Comparison of ENCODE assay signal across 20 cellular contexts in the genomic region with DNA sequence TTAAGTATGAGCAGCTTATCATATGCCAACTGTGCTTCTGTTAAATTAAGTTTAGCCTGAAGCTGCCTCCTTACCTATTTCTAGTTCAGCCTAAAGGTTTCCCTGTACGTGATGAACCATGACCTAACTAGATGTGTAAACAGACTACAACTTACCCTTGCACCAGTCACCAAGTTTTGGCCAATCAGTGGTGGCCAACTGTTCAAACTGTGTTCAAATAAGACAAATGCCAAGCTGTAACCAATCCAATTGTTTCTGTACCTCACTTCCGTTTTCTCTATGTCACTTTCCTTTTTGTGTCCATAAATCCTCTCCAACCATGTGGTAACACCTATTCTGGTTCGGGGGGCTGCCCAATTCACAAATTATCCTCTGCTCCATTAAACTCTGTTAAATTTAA. TPM values are rescaled to one million over a fixed set of nuclear protein-coding genes. Genes with fewer than 3 reads are reported as not detected.
"Had no signal": no experiment of that assay in that cellular context is flagged by ENCODE, and none has a peak within 500 bp of the region (broad histone marks: within the 10 kb centered on the region; RNA-seq: fewer than 3 reads in every experiment).

No MANE protein-coding gene starts in this region.

- H3K27me3 ChIP-seq: sigmoid colon, testis, transverse colon had no signal

- H3K4me3 ChIP-seq: esophagus muscularis mucosa, gastrocnemius medialis, heart right ventricle, sigmoid colon, skin epidermis, testis, transverse colon had no signal

- DNase-seq: effector memory CD8-positive, alpha-beta T cell; gastrocnemius medialis; heart right ventricle; hypothalamus; left ventricle myocardium superior; naive thymus-derived CD8-positive, alpha-beta T cell; posterior cingulate gyrus; sigmoid colon; stimulated activated CD4-positive, alpha-beta T cell treated with anti-CD3 and anti-CD28 coated beads, Interleukin-2, amount 100 ng/mL, for 24 hours; stimulated activated CD4-positive, alpha-beta T cell treated with anti-CD3 and anti-CD28 coated beads, Interleukin-4, amount 100 ng/mL, for 4 hours; stimulated activated naive B cell treated with anti-CD40 and anti-IgM and Interleukin-4, amounts not matched to agents 10 μg/mL and 1 μg/mL and 100 μg/mL, for 72 hours; stimulated activated naive CD8-positive, alpha-beta T cell treated with anti-CD3 and anti-CD28 coated beads, Interleukin-15, amount 100 ng/mL, for 72 hours; testis; transverse colon had no signal

- H3K4me1 ChIP-seq: esophagus muscularis mucosa, gastrocnemius medialis, heart right ventricle, sigmoid colon, testis had no signal

- ATAC-seq: effector memory CD8-positive, alpha-beta T cell; gastrocnemius medialis; heart right ventricle; left ventricle myocardium superior; naive thymus-derived CD8-positive, alpha-beta T cell; stimulated activated naive B cell treated with anti-CD40 and anti-IgM and Interleukin-4, amounts not matched to agents 10 μg/mL and 1 μg/mL and 100 μg/mL, for 72 hours; stimulated activated naive CD8-positive, alpha-beta T cell treated with anti-CD3 and anti-CD28 coated beads, Interleukin-15, amount 100 ng/mL, for 72 hours had no signal

- H3K27ac ChIP-seq: epithelial cell of prostate, esophagus muscularis mucosa, gastrocnemius medialis, heart right ventricle, sigmoid colon, skin epidermis, testis, transverse colon had no signal

- H3K36me3 ChIP-seq: esophagus muscularis mucosa, gastrocnemius medialis, heart right ventricle, sigmoid colon, transverse colon had no signal

- H3K9me3 ChIP-seq: esophagus muscularis mucosa, gastrocnemius medialis, testis had no signal

- FAIRE-seq: colon, islet of Langerhans had no signal

RNA-seq across cellular contexts. Expression of a gene that starts 52.2 kb away (rescaled TPM):
- total RNA-seq: lung microvascular endothelial cell had no signal
